ENCODE assay signal across 8 cellular contexts in the genomic region with DNA sequence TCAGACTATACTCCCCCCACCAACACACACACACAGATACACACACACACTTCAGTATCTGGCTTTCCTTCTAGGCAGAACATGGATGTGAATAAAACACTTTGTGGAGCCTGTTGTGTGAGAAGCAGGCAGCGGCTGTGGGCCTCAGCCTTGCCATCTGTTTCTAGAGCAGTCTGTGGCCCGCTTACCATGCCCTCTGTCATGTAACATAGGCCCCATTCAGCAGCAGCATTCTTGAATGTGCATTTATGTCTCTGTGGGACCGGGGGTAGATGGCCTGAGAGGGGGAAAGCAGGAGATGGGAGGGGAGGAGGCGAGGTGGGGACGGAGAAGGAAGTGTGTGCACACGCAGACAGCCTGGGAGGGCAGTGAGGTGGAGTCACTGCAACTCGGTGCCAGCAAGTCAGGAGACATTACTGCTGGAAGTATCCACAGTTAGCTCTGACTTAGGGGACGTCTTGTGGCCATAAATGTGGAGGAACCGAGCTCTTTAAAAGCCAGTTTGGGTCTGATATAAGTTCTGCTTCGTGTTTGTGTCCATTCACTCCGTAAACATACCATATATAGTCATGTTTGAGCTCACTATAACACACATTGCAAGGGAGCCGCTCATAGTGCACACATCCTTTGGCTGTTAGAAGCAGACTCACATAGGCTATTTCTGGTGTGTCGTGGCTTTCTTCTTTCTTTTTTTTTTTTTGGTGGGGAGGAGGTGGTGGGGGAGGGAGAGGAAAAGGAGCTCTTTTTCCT.
A peak's percentile ranks its signal among the peaks of the same experiment; 100 is the strongest.
DNase-seq lines count a peak whose midpoint lies in the region; ATAC-seq and TF ChIP-seq lines count a peak whose summit lies in the region.

No MANE protein-coding gene starts in this region.

- DNase-seq in AML-193 (lab: John Stamatoyannopoulos, UW) = peak; percentile 80 to 82
- peak in 70 of 76 experiments; percentile 32 to 86 (median 66) for DNase-seq in HUDEP-2 (lab: John Stamatoyannopoulos, UW; ENCODE audit: unreplicated experiment in 76 of 76)
- DNase-seq in fibroblast of the conjunctiva (ENCODE audit: low read depth) = peak; percentile 31
- peak; percentile 24 for DNase-seq in non-pigmented ciliary epithelial cell (ENCODE audit: low read depth)
- DNase-seq in activated effector memory CD4-positive, alpha-beta T cell treated with Interleukin-2 at 50 U/mL for 16 hours = no peak
- DNase-seq in NCI-H345 (lab: John Stamatoyannopoulos, UW) = no peak

- peak; percentile 59 for ATAC-seq in GM19328 (IDR thresholded peaks at IDR 0.05; ENCODE audit: unreplicated experiment)

- TF ChIP-seq CTCF in VCaP (conservative IDR thresholded peaks at IDR 0.05) = no peak

- peak overlapping the region; percentile 85 for H3K27ac ChIP-seq in VCaP

Comparison
In these comparisons a context has a peak if more than half of its experiments do, and no peak if none do; other contexts are left out.
1. DNase-seq: peak in AML-193 (2 of 2), HUDEP-2 (70 of 76), fibroblast of the conjunctiva (single experiment) and non-pigmented ciliary epithelial cell (single experiment); none in activated effector memory CD4-positive, alpha-beta T cell treated with Interleukin-2 at 50 U/mL for 16 hours (single experiment) and NCI-H345 (single experiment).